In the genomic region with DNA sequence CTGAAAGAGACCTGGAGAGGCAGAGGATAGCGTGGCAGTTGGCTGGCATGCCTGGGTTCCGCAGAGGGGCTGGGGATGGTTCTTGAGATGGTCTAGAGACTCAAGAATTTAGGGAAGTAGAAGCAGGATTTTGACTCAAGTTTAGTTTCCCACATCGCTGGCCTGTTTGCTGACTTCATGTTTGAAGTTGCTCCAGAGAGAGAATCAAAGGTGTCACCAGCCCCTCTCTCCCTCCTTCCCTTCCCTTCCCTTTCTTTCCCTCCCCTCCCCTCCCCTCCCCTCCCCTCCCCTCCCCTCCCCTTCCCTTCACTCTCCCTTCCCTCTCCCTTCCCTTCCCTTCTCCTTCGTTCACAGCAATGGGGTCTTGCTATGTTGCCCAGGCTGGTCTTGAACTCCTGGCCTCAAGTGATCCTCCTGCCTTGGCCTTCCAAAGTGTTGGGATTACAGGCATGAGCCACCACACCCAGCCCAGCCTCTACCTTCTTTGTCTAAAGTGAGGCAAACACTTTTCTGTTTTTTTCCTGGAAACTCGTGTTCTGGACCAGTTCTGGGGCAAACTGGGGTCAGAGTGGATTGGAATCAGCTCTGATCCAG, we compare ENCODE assay signal across 32 cellular contexts. TPM values are rescaled to one million over a fixed set of nuclear protein-coding genes. Genes with fewer than 3 reads are reported as not detected.
"Had no signal": no experiment of that assay in that cellular context is flagged by ENCODE, and none has a peak within 500 bp of the region (broad histone marks: within the 10 kb centered on the region; RNA-seq: fewer than 3 reads in every experiment).

No MANE protein-coding gene starts in this region.

- DNase-seq: activated B cell treated with CpG ODN at 0.5 μM for 24 hours; activated CD4-positive, alpha-beta memory T cell treated with anti-CD3 and anti-CD28 coated beads for 36 hours; activated CD4-positive, alpha-beta T cell treated with anti-CD3 and anti-CD28 coated beads for 4 hours; activated CD4-positive, alpha-beta T cell treated with anti-CD3 and anti-CD28 coated beads, Interleukin-2, amount 50 U/mL, for 1 hour; activated CD4-positive, CD25-positive, alpha-beta regulatory T cell treated with anti-CD3 and anti-CD28 coated beads, Interleukin-2, amount 50 U/mL, for 72 hours; activated CD8-positive, alpha-beta memory T cell treated with anti-CD3 and anti-CD28 coated beads, Interleukin-2, amount 50 U/mL, for 4 hours; activated effector memory CD4-positive, alpha-beta T cell treated with Interleukin-2 at 50 U/mL for 16 hours; activated naive CD4-positive, alpha-beta T cell treated with anti-CD3 and anti-CD28 coated beads, Interleukin-2, amount 10 ng/mL, durations not matched to agents 7 days and 5 days; activated naive CD8-positive, alpha-beta T cell treated with anti-CD3 and anti-CD28 coated beads, Interleukin-2, amount 50 U/mL, for 24 hours; activated T-cell treated with anti-CD3 and anti-CD28 coated beads for 4 hours; activated T-cell treated with anti-CD3 and anti-CD28 coated beads, Interleukin-2, amount 50 U/mL, for 4 hours; anterior cingulate cortex; caudate nucleus; cerebellar nuclear complex; Kasumi-1; KG1; MM.1S; NCI-H1105 treated with DMSO at 0.1 percent for 48 hours; NCI-H1436; NCI-H1694; NCI-H1930; NCI-H2081 treated with DMSO at 0.1 percent for 48 hours; NCI-H345; NCI-H524 treated with DMSO at 0.1 percent for 48 hours; OCI-M1; Right ventricle myocardium superior had no signal

- H3K9me3 Mint-ChIP-seq: activated B cell treated with CpG ODN at 0.5 μM for 24 hours; activated CD4-positive, alpha-beta memory T cell treated with anti-CD3 and anti-CD28 coated beads for 36 hours; activated naive CD4-positive, alpha-beta T cell treated with anti-CD3 and anti-CD28 coated beads, Interleukin-2, amount 10 ng/mL, durations not matched to agents 7 days and 5 days; activated naive CD8-positive, alpha-beta T cell treated with anti-CD3 and anti-CD28 coated beads, Interleukin-2, amount 50 U/mL, for 24 hours; activated T-cell treated with anti-CD3 and anti-CD28 coated beads, Interleukin-2, amount 50 U/mL, for 4 hours; brain; T-helper 1 cell treated with Interleukin-12 subunit alpha and Interleukin-12 subunit beta and Interleukin-4 antibody, amounts not matched to agents 30 μg/mL and 1 μg/mL, for 36 hours; T-helper 2 cell treated with Interferon-gamma antibody and Interleukin-4, amounts not matched to agents 5 μg/mL and 100 μg/mL, for 36 hours had no signal

- FAIRE-seq: bronchial epithelial cell had no signal

- H3K4me1 Mint-ChIP-seq: activated B cell treated with CpG ODN at 0.5 μM for 24 hours; activated naive CD4-positive, alpha-beta T cell treated with anti-CD3 and anti-CD28 coated beads, Interleukin-2, amount 10 ng/mL, durations not matched to agents 7 days and 5 days; activated naive CD8-positive, alpha-beta T cell treated with anti-CD3 and anti-CD28 coated beads, Interleukin-2, amount 50 U/mL, for 24 hours; brain had no signal

- H3K36me3 Mint-ChIP-seq: activated CD4-positive, alpha-beta memory T cell treated with anti-CD3 and anti-CD28 coated beads for 36 hours; activated naive CD4-positive, alpha-beta T cell treated with anti-CD3 and anti-CD28 coated beads, Interleukin-2, amount 10 ng/mL, durations not matched to agents 7 days and 5 days; activated naive CD8-positive, alpha-beta T cell; brain had no signal

- H3K4me3 Mint-ChIP-seq: activated B cell treated with CpG ODN at 0.5 μM for 24 hours; activated CD4-positive, alpha-beta memory T cell treated with anti-CD3 and anti-CD28 coated beads for 36 hours; activated naive CD4-positive, alpha-beta T cell treated with anti-CD3 and anti-CD28 coated beads, Interleukin-2, amount 10 ng/mL, durations not matched to agents 7 days and 5 days; activated naive CD8-positive, alpha-beta T cell; activated naive CD8-positive, alpha-beta T cell treated with anti-CD3 and anti-CD28 coated beads, Interleukin-2, amount 50 U/mL, for 24 hours; activated T-cell treated with anti-CD3 and anti-CD28 coated beads, Interleukin-2, amount 50 U/mL, for 4 hours; brain; T-helper 1 cell treated with Interleukin-12 subunit alpha and Interleukin-12 subunit beta and Interleukin-4 antibody, amounts not matched to agents 30 μg/mL and 1 μg/mL, for 36 hours; T-helper 2 cell treated with Interferon-gamma antibody and Interleukin-4, amounts not matched to agents 5 μg/mL and 100 μg/mL, for 36 hours had no signal

- H3K27ac Mint-ChIP-seq: activated B cell treated with CpG ODN at 0.5 μM for 24 hours; activated CD4-positive, alpha-beta memory T cell treated with anti-CD3 and anti-CD28 coated beads for 36 hours; activated naive CD4-positive, alpha-beta T cell treated with anti-CD3 and anti-CD28 coated beads, Interleukin-2, amount 10 ng/mL, durations not matched to agents 7 days and 5 days; activated naive CD8-positive, alpha-beta T cell; activated naive CD8-positive, alpha-beta T cell treated with anti-CD3 and anti-CD28 coated beads, Interleukin-2, amount 50 U/mL, for 24 hours; brain; T-helper 1 cell treated with Interleukin-12 subunit alpha and Interleukin-12 subunit beta and Interleukin-4 antibody, amounts not matched to agents 30 μg/mL and 1 μg/mL, for 36 hours; T-helper 2 cell treated with Interferon-gamma antibody and Interleukin-4, amounts not matched to agents 5 μg/mL and 100 μg/mL, for 36 hours had no signal

- ATAC-seq: activated naive CD8-positive, alpha-beta T cell treated with anti-CD3 and anti-CD28 coated beads, Interleukin-2, amount 50 U/mL, for 24 hours; activated T-cell treated with anti-CD3 and anti-CD28 coated beads, Interleukin-2, amount 50 U/mL, for 4 hours had no signal

RNA-seq across cellular contexts. Expression of a gene that starts 10.2 kb away (rescaled TPM):
- total RNA-seq: activated B cell treated with CpG ODN at 0.5 μM for 24 hours, bronchial epithelial cell had no signal

RNA-seq across cellular contexts. Expression of a gene that starts 12.0 kb away (rescaled TPM):
- total RNA-seq: activated B cell treated with CpG ODN at 0.5 μM for 24 hours; activated CD4-positive, alpha-beta memory T cell treated with anti-CD3 and anti-CD28 coated beads for 36 hours; activated T-cell treated with anti-CD3 and anti-CD28 coated beads, Interleukin-2, amount 50 U/mL, for 4 hours; bronchial epithelial cell; NCI-H460 had no signal
